Comparison of ENCODE assay signal across 1 cellular context in genomic region chr6:27544612-27545260, GRCh38.
TF ChIP-seq lines count a peak whose summit lies in the region.

No MANE protein-coding gene starts in this region.

TF ChIP-seq in K562, 482 proteins besides CTCF, POLR2A, EP300 and RAD21 (continued from another document):
- TF ChIP-seq CHD7 (IDR thresholded peaks at IDR 0.05; ENCODE audit: low read depth, low read length) (no peak), GTF2B (IDR thresholded peaks at IDR 0.05; ENCODE audit: extremely low read depth, insufficient read length) (no peak), ZBTB33 (CRISPR knock-in tag; IDR thresholded peaks at IDR 0.05) (no peak), ZNF561 (CRISPR knock-in tag; conservative IDR thresholded peaks at IDR 0.05) (no peak), STAT5B (CRISPR knock-in tag; IDR thresholded peaks at IDR 0.05) (no peak), LEF1 (IDR thresholded peaks at IDR 0.05) (peak; percentile 11; the same call in 1 of the 2 replicates), JUND (IDR thresholded peaks at IDR 0.05; ENCODE audit: borderline replicate concordance, low read depth, low read length) (0 out of 2 replicates have a peak, but pooled peaks have one; percentile 2), JUND (tag; IDR thresholded peaks at IDR 0.05; ENCODE audit: borderline replicate concordance, low read depth, low read length) (no peak; the same call in 2 of the 3 replicates), ZNF592 (IDR thresholded peaks at IDR 0.05) (peak; percentile 69; the same call in 1 of the 2 replicates), GATA2 (CRISPR knock-in tag; IDR thresholded peaks at IDR 0.05) (no peak), ZBTB11 (CRISPR knock-in tag; IDR thresholded peaks at IDR 0.05) (no peak), LCOR (CRISPR knock-in tag; IDR thresholded peaks at IDR 0.05) (0 out of 2 replicates have a peak, but pooled peaks have one; percentile 4), TEAD4 (IDR thresholded peaks at IDR 0.05; ENCODE audit: low read length) (no peak), TEAD4 (CRISPR knock-in tag; IDR thresholded peaks at IDR 0.05; ENCODE audit: borderline replicate concordance) (no peak), NFIC (IDR thresholded peaks at IDR 0.05) (no peak), CBFB (CRISPR knock-in tag; IDR thresholded peaks at IDR 0.05) (no peak), ZNF589 (CRISPR knock-in tag; IDR thresholded peaks at IDR 0.05; ENCODE audit: low read depth) (0 out of 2 replicates have a peak, but pooled peaks have one; percentile 58), ILF3 (IDR thresholded peaks at IDR 0.05; ENCODE audit: borderline replicate concordance) (no peak), KDM5B (IDR thresholded peaks at IDR 0.05; ENCODE audit: insufficient replicate concordance, low read depth, low read length) (no peak), ZNF133 (CRISPR knock-in tag; IDR thresholded peaks at IDR 0.05) (no peak), ATF1 (CRISPR knock-in tag; IDR thresholded peaks at IDR 0.05) (no peak), ATF1 (tag; IDR thresholded peaks at IDR 0.05) (no peak), GTF2F1 (IDR thresholded peaks at IDR 0.05; ENCODE audit: low read depth, low read length) (no peak)
